In genomic region chr12:12562585-12563245, GRCh38 we compare ENCODE assay signal across 1 cellular context.
A peak's percentile ranks its signal among the peaks of the same experiment; 100 is the strongest.
TF ChIP-seq lines count a peak whose summit lies in the region.

Gene DUSP16 (minus strand): TSS chr12:12562863. CDS start chr12:12521098, 41,765 bp downstream.

TF ChIP-seq in WTC11, 78 proteins besides CTCF, POLR2A, EP300 and RAD21 (continued from another document):
- no peak for TF ChIP-seq CDX4 (CRISPR knock-in tag; IDR thresholded peaks at IDR 0.05; ENCODE audit: borderline replicate concordance)
- TF ChIP-seq ZNF281 (CRISPR knock-in tag; IDR thresholded peaks at IDR 0.05), result no peak
- no peak for TF ChIP-seq SMAD3 (CRISPR knock-in tag; IDR thresholded peaks at IDR 0.05; ENCODE audit: borderline replicate concordance)
- no peak for TF ChIP-seq PREB (CRISPR knock-in tag; IDR thresholded peaks at IDR 0.05; ENCODE audit: borderline replicate concordance)
- TF ChIP-seq ZSCAN18 (CRISPR knock-in tag; IDR thresholded peaks at IDR 0.05), result no peak
- 0 out of 2 replicates have a peak, but pooled peaks have one; percentile 56 for TF ChIP-seq E2F5 (CRISPR knock-in tag; IDR thresholded peaks at IDR 0.05)
- no peak for TF ChIP-seq AFF4 (CRISPR knock-in tag; IDR thresholded peaks at IDR 0.05; ENCODE audit: borderline replicate concordance)
- TF ChIP-seq FOXJ3 (CRISPR knock-in tag; IDR thresholded peaks at IDR 0.05; ENCODE audit: borderline replicate concordance), result no peak
- no peak for TF ChIP-seq ATF3 (CRISPR knock-in tag; conservative IDR thresholded peaks at IDR 0.05)
- TF ChIP-seq FOXK1 (CRISPR knock-in tag; IDR thresholded peaks at IDR 0.05), result 0 out of 2 replicates have a peak, but pooled peaks have one; percentile 39
